9 cellular contexts compared by ENCODE assay signal in the genomic region with DNA sequence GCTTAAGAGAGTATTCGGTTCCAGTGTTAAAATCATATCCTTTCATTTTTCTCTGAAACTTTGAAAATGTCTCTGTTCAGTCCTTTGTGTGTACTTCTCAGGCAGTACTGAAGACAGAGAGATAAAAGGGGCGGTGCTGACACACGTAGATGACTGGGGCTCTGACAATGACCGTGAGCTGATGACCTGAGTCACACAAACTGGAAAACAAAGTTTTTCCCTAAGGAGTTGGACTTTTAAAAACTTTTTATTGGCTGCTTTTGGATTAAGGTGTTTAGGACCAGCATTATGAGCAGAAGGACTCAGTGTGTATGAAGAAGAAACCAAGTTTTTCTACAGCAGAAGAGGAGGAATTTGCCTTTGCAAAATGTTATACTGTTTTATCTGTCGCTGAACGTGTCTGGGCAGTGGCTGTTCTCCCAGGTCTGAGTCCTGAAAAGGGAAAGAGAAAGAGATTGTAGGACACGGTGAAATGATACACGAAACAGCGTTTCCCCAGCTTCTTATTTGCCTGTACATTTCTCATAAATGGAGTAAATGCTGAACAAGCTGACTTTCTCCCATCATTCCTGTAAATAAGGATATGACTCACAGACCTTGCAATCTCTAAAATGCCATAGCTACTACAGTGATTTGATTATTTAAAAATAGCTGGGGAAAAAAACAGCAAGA. TPM values are rescaled to one million over a fixed set of nuclear protein-coding genes. Genes with fewer than 3 reads are reported as not detected.
DNase-seq lines count a peak whose midpoint lies in the region; ATAC-seq and TF ChIP-seq lines count a peak whose summit lies in the region.
"Had no signal": no experiment of that assay in that cellular context is flagged by ENCODE, and none has a peak within 500 bp of the region (broad histone marks: within the 10 kb centered on the region; RNA-seq: fewer than 3 reads in every experiment).

No MANE protein-coding gene starts in this region.

- CTCF ChIA-PET in PC-9 (lab: Charles Lee): no interaction called here

- ATAC-seq in GM21737 (IDR thresholded peaks at IDR 0.05; ENCODE audit: unreplicated experiment): no peak

- TF ChIP-seq CTCF in PC-9 (conservative IDR thresholded peaks at IDR 0.05): no peak
- no peak for TF ChIP-seq CTCF in epithelial cell of proximal tubule (conservative IDR thresholded peaks at IDR 0.05; ENCODE audit: low read depth, low read length)
- TF ChIP-seq CTCF in osteoblast (IDR thresholded peaks at IDR 0.05; ENCODE audit: extremely low read depth, low read depth, low read length): no peak

- H3K36me3 ChIP-seq in PC-9 (ENCODE audit: low read depth) (no peaks in the 10 kb centered on the region), osteoblast (ENCODE audit: insufficient read depth, low read length) (no peaks in the 10 kb centered on the region)

- DNase-seq in SHP77 (lab: John Stamatoyannopoulos, UW) (peak; percentile 8 to 9), SHP77 treated with DMSO at 0.1 percent for 48 hours (lab: John Stamatoyannopoulos, UW) (no peak), PC-9 (peak in 1 of 2 experiments; percentile 88), epithelial cell of proximal tubule (ENCODE audit: low read depth) (peak; percentile 76), osteoblast (ENCODE audit: insufficient read length, low spot score, missing footprints) (peak; percentile 74), NCI-H1092 treated with DMSO at 0.1 percent for 48 hours (lab: John Stamatoyannopoulos, UW) (no peak), NCI-H2196 (lab: John Stamatoyannopoulos, UW; ENCODE audit: unreplicated experiment) (no peak)
- DNase-seq: CD4-positive, CD25-positive, alpha-beta regulatory T cell had no signal

- intact Hi-C loops in PC-9 (cut with micrococcal nuclease; ENCODE audit: unreplicated experiment): loop anchor here (1.0 to 5.0 kb wide), 3 partner anchors 35 to 118 kb away; no protein-coding TSS in a partner anchor

- no peaks in the 10 kb centered on the region; the same call in 1 of the 2 replicates for H3K9me3 ChIP-seq in PC-9 (ENCODE audit: insufficient read depth, low read depth)
- H3K9me3 ChIP-seq in osteoblast (ENCODE audit: low read depth, low read length): no peaks in the 10 kb centered on the region

- H3F3A ChIP-seq in PC-9 (ENCODE audit: insufficient read depth, low read depth): peaks cover 26% of the 10 kb centered on the region

- H3K4me3 ChIP-seq in PC-9 (peak overlapping the region; percentile 42; the same call in 1 of the 2 replicates), epithelial cell of proximal tubule (ENCODE audit: low read depth, low read length) (peak overlapping the region; percentile 51), osteoblast (ENCODE audit: insufficient read depth, low read length) (peak overlapping the region; percentile 65)

- BruUV-seq in PC-9 (replicated peaks; lab: Mats Ljungman, UMichigan): TSS peak; percentile 94

- no peaks in the 10 kb centered on the region for H3K79me2 ChIP-seq in PC-9 (ENCODE audit: low read depth)
- H3K79me2 ChIP-seq in osteoblast (ENCODE audit: insufficient read depth, low read length): no peaks in the 10 kb centered on the region

- H3K9me2 ChIP-seq in PC-9 (ENCODE audit: insufficient read depth): no peaks in the 10 kb centered on the region

- H3K4me2 ChIP-seq in PC-9: peak overlapping the region; percentile 87
- H3K4me2 ChIP-seq in osteoblast (ENCODE audit: insufficient read depth, low read length): peak overlapping the region; percentile 92

- H3K27ac ChIP-seq in PC-9: peak overlapping the region; percentile 99
- peak overlapping the region; percentile 100 for H3K27ac ChIP-seq in osteoblast (ENCODE audit: low read depth, low read length)

- H2AFZ ChIP-seq in PC-9 (peak overlapping the region; percentile 76), osteoblast (ENCODE audit: low read length) (peak overlapping the region; percentile 53)

- H3K27me3 ChIP-seq in PC-9 (ENCODE audit: insufficient read depth, low read depth) (no peaks in the 10 kb centered on the region), osteoblast (ENCODE audit: insufficient read depth, low read length) (no peaks in the 10 kb centered on the region)

- H4K20me1 ChIP-seq in PC-9 (ENCODE audit: insufficient read depth): no peaks in the 10 kb centered on the region
- H4K20me1 ChIP-seq in osteoblast (ENCODE audit: insufficient read depth, low read length): no peaks in the 10 kb centered on the region

- POLR2A ChIA-PET in PC-9 (lab: Charles Lee; ENCODE audit: unreplicated experiment): interaction anchor here (0.5 to 0.7 kb wide), 2 partner anchors 37 to 81 kb away, joined by 3 read pairs; no protein-coding TSS in a partner anchor

- H3K4me1 ChIP-seq in PC-9 (replicated peaks; ENCODE audit: insufficient read depth): peaks cover 71% of the 10 kb centered on the region
- H3K4me1 ChIP-seq in osteoblast (ENCODE audit: insufficient read depth, low read length): peaks cover 40% of the 10 kb centered on the region

RNA-seq across cellular contexts. Expression of a gene that starts 51.5 kb away (rescaled TPM):
- total RNA-seq in PC-9 (2021) (0.37 and 0.50 TPM in 2 replicates), epithelial cell of proximal tubule (0.92 and 4.6 TPM in 2 replicates), osteoblast (15.6 and 19.9 TPM in 2 replicates)

Comparison
In these comparisons a context has a peak if more than half of its experiments do, and no peak if none do; other contexts are left out.
1. DNase-seq: peak in SHP77 (2 of 2), epithelial cell of proximal tubule (single experiment) and osteoblast (single experiment); none in SHP77 treated with DMSO at 0.1 percent for 48 hours (single experiment), NCI-H1092 treated with DMSO at 0.1 percent for 48 hours (single experiment) and NCI-H2196 (single experiment).
2. Peak in every context shown above with its lines, with median percentiles within 50 percentile points of each other: H3K4me3 ChIP-seq.